In genomic region chr1:231193710-231194340, GRCh38 we compare ENCODE assay signal across 1 cellular context.
TF ChIP-seq lines count a peak whose summit lies in the region.

No MANE protein-coding gene starts in this region.

TF ChIP-seq in HEK293, 187 proteins besides CTCF, POLR2A, EP300 and RAD21 (continued from another document):
- TF ChIP-seq SCRT1 (tag by site-specific recombination; IDR thresholded peaks at IDR 0.05; ENCODE audit: borderline replicate concordance) (no peak), ZNF626 (tag by site-specific recombination; IDR thresholded peaks at IDR 0.05) (no peak), KLF10 (tag by site-specific recombination; IDR thresholded peaks at IDR 0.05) (no peak), RBAK (tag by site-specific recombination; IDR thresholded peaks at IDR 0.05) (no peak), ZXDB (tag by site-specific recombination; IDR thresholded peaks at IDR 0.05) (no peak), ZNF18 (tag by site-specific recombination; IDR thresholded peaks at IDR 0.05) (no peak), ZBTB1 (tag by site-specific recombination; IDR thresholded peaks at IDR 0.05) (no peak), ZNF2 (tag by site-specific recombination; IDR thresholded peaks at IDR 0.05) (no peak), ZNF354C (tag by site-specific recombination; IDR thresholded peaks at IDR 0.05; ENCODE audit: borderline replicate concordance, low read depth) (no peak), REST (tag by site-specific recombination; IDR thresholded peaks at IDR 0.05) (no peak), ZNF544 (tag by site-specific recombination; IDR thresholded peaks at IDR 0.05) (no peak), SCRT2 (tag by site-specific recombination; IDR thresholded peaks at IDR 0.05) (no peak), ZNF324 (tag by site-specific recombination; IDR thresholded peaks at IDR 0.05) (no peak), ZNF529 (tag by site-specific recombination; IDR thresholded peaks at IDR 0.05; ENCODE audit: insufficient replicate concordance) (no peak), GLIS1 (tag by site-specific recombination; IDR thresholded peaks at IDR 0.05) (peak; percentile 29), ZNF658 (tag by site-specific recombination; IDR thresholded peaks at IDR 0.05) (no peak), ZFHX2 (tag by site-specific recombination; conservative IDR thresholded peaks at IDR 0.05) (0 out of 2 replicates have a peak, but pooled peaks have one; percentile 23)
- TF ChIP-seq, protein P1, sequence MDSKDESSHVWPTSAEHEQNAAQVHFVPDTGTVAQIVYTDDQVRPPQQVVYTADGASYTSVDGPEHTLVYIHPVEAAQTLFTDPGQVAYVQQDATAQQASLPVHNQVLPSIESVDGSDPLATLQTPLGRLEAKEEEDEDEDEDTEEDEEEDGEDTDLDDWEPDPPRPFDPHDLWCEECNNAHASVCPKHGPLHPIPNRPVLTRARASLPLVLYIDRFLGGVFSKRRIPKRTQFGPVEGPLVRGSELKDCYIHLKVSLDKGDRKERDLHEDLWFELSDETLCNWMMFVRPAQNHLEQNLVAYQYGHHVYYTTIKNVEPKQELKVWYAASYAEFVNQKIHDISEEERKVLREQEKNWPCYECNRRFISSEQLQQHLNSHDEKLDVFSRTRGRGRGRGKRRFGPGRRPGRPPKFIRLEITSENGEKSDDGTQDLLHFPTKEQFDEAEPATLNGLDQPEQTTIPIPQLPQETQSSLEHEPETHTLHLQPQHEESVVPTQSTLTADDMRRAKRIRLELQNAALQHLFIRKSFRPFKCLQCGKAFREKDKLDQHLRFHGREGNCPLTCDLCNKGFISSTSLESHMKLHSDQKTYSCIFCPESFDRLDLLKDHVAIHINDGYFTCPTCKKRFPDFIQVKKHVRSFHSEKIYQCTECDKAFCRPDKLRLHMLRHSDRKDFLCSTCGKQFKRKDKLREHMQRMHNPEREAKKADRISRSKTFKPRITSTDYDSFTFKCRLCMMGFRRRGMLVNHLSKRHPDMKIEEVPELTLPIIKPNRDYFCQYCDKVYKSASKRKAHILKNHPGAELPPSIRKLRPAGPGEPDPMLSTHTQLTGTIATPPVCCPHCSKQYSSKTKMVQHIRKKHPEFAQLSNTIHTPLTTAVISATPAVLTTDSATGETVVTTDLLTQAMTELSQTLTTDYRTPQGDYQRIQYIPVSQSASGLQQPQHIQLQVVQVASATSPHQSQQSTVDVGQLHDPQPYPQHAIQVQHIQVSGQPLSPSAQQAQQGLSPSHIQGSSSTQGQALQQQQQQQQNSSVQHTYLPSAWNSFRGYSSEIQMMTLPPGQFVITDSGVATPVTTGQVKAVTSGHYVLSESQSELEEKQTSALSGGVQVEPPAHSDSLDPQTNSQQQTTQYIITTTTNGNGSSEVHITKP (tag by site-specific recombination; IDR thresholded peaks at IDR 0.05) = peak; percentile 63
